8 cellular contexts compared by ENCODE assay signal in genomic region chr14:22084393-22085281, GRCh38.
DNase-seq lines count a peak whose midpoint lies in the region; ATAC-seq and TF ChIP-seq lines count a peak whose summit lies in the region.

No MANE protein-coding gene starts in this region.

- H3K36me3 ChIP-seq in SK-N-SH (replicated peaks in 1 of 2; ENCODE audit: control insufficient read depth in 1 of 2, insufficient read depth in 2 of 2, low read length in 1 of 2): no peaks in the 10 kb centered on the region

- no peaks in the 10 kb centered on the region for H3K27me3 Mint-ChIP-seq in activated naive CD4-positive, alpha-beta T cell treated with anti-CD3 and anti-CD28 coated beads for 36 hours (ENCODE audit: low read depth)
- H3K27me3 Mint-ChIP-seq in endothelial cell (ENCODE audit: unreplicated experiment): no peaks in the 10 kb centered on the region
- H3K27me3 Mint-ChIP-seq in natural killer cell treated with Interleukin-12 subunit alpha and Interleukin-12 subunit beta and Interleukin-15 and Interleukin-18, amount 100 ng/mL, for 72 hours: peaks cover 0 to 8% of the 10 kb centered on the region in 2 donors

- 8% methylated on average over 6 of the region's 6 CpGs for WGBS in SK-N-SH (ENCODE audit: low lambda C conversion rate)

- H3K36me3 Mint-ChIP-seq in activated naive CD4-positive, alpha-beta T cell treated with anti-CD3 and anti-CD28 coated beads for 36 hours (ENCODE audit: low read depth): no peaks in the 10 kb centered on the region
- no peaks in the 10 kb centered on the region for H3K36me3 Mint-ChIP-seq in endothelial cell (ENCODE audit: low read depth, unreplicated experiment)
- no peaks in the 10 kb centered on the region for H3K36me3 Mint-ChIP-seq in natural killer cell treated with Interleukin-12 subunit alpha and Interleukin-12 subunit beta and Interleukin-15 and Interleukin-18, amount 100 ng/mL, for 72 hours

- TF ChIP-seq RAD21 in Ishikawa (IDR thresholded peaks at IDR 0.05; ENCODE audit: low read depth) (peak; percentile 42), SK-N-SH (IDR thresholded peaks at IDR 0.05; ENCODE audit: low read length) (peak; percentile 39)

- no peaks in the 10 kb centered on the region for H3K9me3 Mint-ChIP-seq in activated naive CD4-positive, alpha-beta T cell treated with anti-CD3 and anti-CD28 coated beads for 36 hours
- H3K9me3 Mint-ChIP-seq in endothelial cell (ENCODE audit: unreplicated experiment): no peaks in the 10 kb centered on the region
- H3K9me3 Mint-ChIP-seq in natural killer cell treated with Interleukin-12 subunit alpha and Interleukin-12 subunit beta and Interleukin-15 and Interleukin-18, amount 100 ng/mL, for 72 hours: no peaks in the 10 kb centered on the region

- no peak overlapping the region for H3K9ac ChIP-seq in SK-N-SH

- DNase-seq in activated naive CD4-positive, alpha-beta T cell treated with anti-CD3 and anti-CD28 coated beads for 36 hours: peak; percentile 31
- DNase-seq in activated naive CD4-positive, alpha-beta T cell treated with Interleukin-2 at 50 U/mL for 16 hours: no peak
- peak; percentile 27 for DNase-seq in SK-N-SH
- peak; percentile 15 for DNase-seq in endothelial cell (ENCODE audit: low spot score)
- peak; percentile 63 for DNase-seq in natural killer cell treated with Interleukin-12 subunit alpha and Interleukin-12 subunit beta and Interleukin-15 and Interleukin-18, amount 100 ng/mL, for 72 hours (ENCODE audit: low spot score)

- no peaks in the 10 kb centered on the region for H3K79me2 ChIP-seq in SK-N-SH (ENCODE audit: insufficient read depth)

- H3K9me2 ChIP-seq in SK-N-SH: no peaks in the 10 kb centered on the region

- no peaks in the 10 kb centered on the region for H3K27me3 ChIP-seq in SK-N-SH (ENCODE audit: insufficient read depth)

- no peak for ATAC-seq in natural killer cell treated with Interleukin-12 subunit alpha and Interleukin-12 subunit beta and Interleukin-15 and Interleukin-18, amount 100 ng/mL, for 72 hours
- ATAC-seq in GM21526 (IDR thresholded peaks at IDR 0.05; ENCODE audit: low FRiP score, unreplicated experiment) (no peak), HG03439 (IDR thresholded peaks at IDR 0.05; ENCODE audit: unreplicated experiment) (no peak)

- peak; percentile 82 for TF ChIP-seq CTCF in SK-N-SH (IDR thresholded peaks at IDR 0.05)
- peak; percentile 89 for TF ChIP-seq CTCF in endothelial cell (IDR thresholded peaks at IDR 0.05; ENCODE audit: unreplicated experiment)

- intact Hi-C loops in activated naive CD4-positive, alpha-beta T cell treated with anti-CD3 and anti-CD28 coated beads for 36 hours (cut with micrococcal nuclease): loop anchor here (1.0 kb wide), 2 partner anchors 16 to 37 kb away; no protein-coding TSS in a partner anchor

- H2AFZ ChIP-seq in SK-N-SH (ENCODE audit: low read depth): no peak overlapping the region

- POLR2A ChIA-PET in SK-N-SH (lab: Yijun Ruan, JAX): no interaction called here

- H3F3A ChIP-seq in SK-N-SH (replicated peaks; ENCODE audit: insufficient read depth): no peaks in the 10 kb centered on the region

- CTCF ChIA-PET in activated naive CD4-positive, alpha-beta T cell treated with anti-CD3 and anti-CD28 coated beads for 36 hours (lab: Charles Lee): interaction anchor here (1.1 to 2.1 kb wide), 3 partner anchors 12 to 28 kb away, joined by 3 to 20 read pairs (median 4); no protein-coding TSS in a partner anchor
- CTCF ChIA-PET in SK-N-SH (lab: Yijun Ruan, JAX): interaction anchor here (0.6 to 2.1 kb wide), 13 partner anchors 9 to 345 kb away, joined by 3 to 13 read pairs (median 4); no protein-coding TSS in a partner anchor

- peaks cover 25% of the 10 kb centered on the region for H3K4me1 Mint-ChIP-seq in activated naive CD4-positive, alpha-beta T cell treated with anti-CD3 and anti-CD28 coated beads for 36 hours (ENCODE audit: low read depth)
- no peaks in the 10 kb centered on the region for H3K4me1 Mint-ChIP-seq in endothelial cell (ENCODE audit: unreplicated experiment)
- H3K4me1 Mint-ChIP-seq in natural killer cell treated with Interleukin-12 subunit alpha and Interleukin-12 subunit beta and Interleukin-15 and Interleukin-18, amount 100 ng/mL, for 72 hours (ENCODE audit: low read depth in 2 of 2): peaks cover 4 to 5% of the 10 kb centered on the region in 2 donors

- peak overlapping the region; percentile 46 for H3K4me3 Mint-ChIP-seq in activated naive CD4-positive, alpha-beta T cell treated with anti-CD3 and anti-CD28 coated beads for 36 hours
- H3K4me3 Mint-ChIP-seq in endothelial cell (ENCODE audit: unreplicated experiment): no peak overlapping the region
- peak overlapping the region; percentile 43 for H3K4me3 Mint-ChIP-seq in natural killer cell treated with Interleukin-12 subunit alpha and Interleukin-12 subunit beta and Interleukin-15 and Interleukin-18, amount 100 ng/mL, for 72 hours

- no peak overlapping the region for H3K4me3 ChIP-seq in SK-N-SH (ENCODE audit: low read depth in 2 of 2, low read length in 1 of 2)

- no peak overlapping the region for H3K4me2 ChIP-seq in SK-N-SH

- no peaks in the 10 kb centered on the region for H3K4me1 ChIP-seq in SK-N-SH (ENCODE audit: control insufficient read depth in 1 of 2, insufficient read depth in 2 of 2, low read depth in 1 of 2, low read length in 1 of 2)

- no peak overlapping the region for H3K27ac ChIP-seq in SK-N-SH (ENCODE audit: low read depth in 2 of 2, low read length in 1 of 2)

- peak overlapping the region; percentile 84 for H3K27ac Mint-ChIP-seq in activated naive CD4-positive, alpha-beta T cell treated with anti-CD3 and anti-CD28 coated beads for 36 hours
- H3K27ac Mint-ChIP-seq in endothelial cell (ENCODE audit: unreplicated experiment): no peak overlapping the region
- no peak overlapping the region for H3K27ac Mint-ChIP-seq in natural killer cell treated with Interleukin-12 subunit alpha and Interleukin-12 subunit beta and Interleukin-15 and Interleukin-18, amount 100 ng/mL, for 72 hours

- no peak for TF ChIP-seq EP300 in Ishikawa (IDR thresholded peaks at IDR 0.05; ENCODE audit: borderline replicate concordance)
- no peak for TF ChIP-seq EP300 in SK-N-SH (IDR thresholded peaks at IDR 0.05; ENCODE audit: borderline replicate concordance in 1 of 2, low read depth in 1 of 2, low read length in 1 of 2)

- H4K20me1 ChIP-seq in SK-N-SH (ENCODE audit: insufficient read depth): no peaks in the 10 kb centered on the region

- H3K9me3 ChIP-seq in SK-N-SH: no peaks in the 10 kb centered on the region

TF ChIP-seq in Ishikawa, 13 proteins besides CTCF, POLR2A, EP300 and RAD21:
- no peak for TF ChIP-seq NFIC (IDR thresholded peaks at IDR 0.05)
- TF ChIP-seq FOXM1 (IDR thresholded peaks at IDR 0.05; ENCODE audit: borderline replicate concordance, low read depth): no peak
- no peak for TF ChIP-seq TEAD4 (IDR thresholded peaks at IDR 0.05)
- no peak for TF ChIP-seq TCF12 (IDR thresholded peaks at IDR 0.05; ENCODE audit: low read depth)

TF ChIP-seq in SK-N-SH, 30 proteins besides CTCF, POLR2A, EP300 and RAD21:
- TF ChIP-seq FOSL2 (IDR thresholded peaks at IDR 0.05; ENCODE audit: borderline replicate concordance, low read depth): no peak
- TF ChIP-seq MAX (IDR thresholded peaks at IDR 0.05; ENCODE audit: low read depth): no peak
- TF ChIP-seq TCF12 (IDR thresholded peaks at IDR 0.05): no peak
- TF ChIP-seq GABPA (IDR thresholded peaks at IDR 0.05; ENCODE audit: low read depth): no peak
- TF ChIP-seq FOXJ3 (CRISPR knock-in tag; IDR thresholded peaks at IDR 0.05): no peak
- TF ChIP-seq ELF1 (IDR thresholded peaks at IDR 0.05): no peak
- no peak for TF ChIP-seq TEAD4 (IDR thresholded peaks at IDR 0.05; ENCODE audit: borderline replicate concordance, insufficient read depth)
- TF ChIP-seq MXI1 (IDR thresholded peaks at IDR 0.05; ENCODE audit: low read depth, low read length): no peak
- TF ChIP-seq RFX5 (IDR thresholded peaks at IDR 0.05; ENCODE audit: low read length): no peak
- TF ChIP-seq, protein P1, sequence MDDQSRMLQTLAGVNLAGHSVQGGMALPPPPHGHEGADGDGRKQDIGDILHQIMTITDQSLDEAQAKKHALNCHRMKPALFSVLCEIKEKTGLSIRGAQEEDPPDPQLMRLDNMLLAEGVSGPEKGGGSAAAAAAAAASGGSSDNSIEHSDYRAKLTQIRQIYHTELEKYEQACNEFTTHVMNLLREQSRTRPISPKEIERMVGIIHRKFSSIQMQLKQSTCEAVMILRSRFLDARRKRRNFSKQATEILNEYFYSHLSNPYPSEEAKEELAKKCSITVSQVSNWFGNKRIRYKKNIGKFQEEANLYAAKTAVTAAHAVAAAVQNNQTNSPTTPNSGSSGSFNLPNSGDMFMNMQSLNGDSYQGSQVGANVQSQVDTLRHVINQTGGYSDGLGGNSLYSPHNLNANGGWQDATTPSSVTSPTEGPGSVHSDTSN (IDR thresholded peaks at IDR 0.05): no peak
- TF ChIP-seq NFIC (IDR thresholded peaks at IDR 0.05; ENCODE audit: borderline replicate concordance): no peak
- no peak for TF ChIP-seq SIN3A (IDR thresholded peaks at IDR 0.05; ENCODE audit: borderline replicate concordance, low read depth, low read length)
- no peak for TF ChIP-seq YY1 (IDR thresholded peaks at IDR 0.05; ENCODE audit: low read depth)
- no peak for TF ChIP-seq JUND (IDR thresholded peaks at IDR 0.05)
- TF ChIP-seq GATA2 (CRISPR knock-in tag; IDR thresholded peaks at IDR 0.05): no peak
- TF ChIP-seq NRF1 (IDR thresholded peaks at IDR 0.05; ENCODE audit: low read depth, low read length): no peak
